In the genomic region with DNA sequence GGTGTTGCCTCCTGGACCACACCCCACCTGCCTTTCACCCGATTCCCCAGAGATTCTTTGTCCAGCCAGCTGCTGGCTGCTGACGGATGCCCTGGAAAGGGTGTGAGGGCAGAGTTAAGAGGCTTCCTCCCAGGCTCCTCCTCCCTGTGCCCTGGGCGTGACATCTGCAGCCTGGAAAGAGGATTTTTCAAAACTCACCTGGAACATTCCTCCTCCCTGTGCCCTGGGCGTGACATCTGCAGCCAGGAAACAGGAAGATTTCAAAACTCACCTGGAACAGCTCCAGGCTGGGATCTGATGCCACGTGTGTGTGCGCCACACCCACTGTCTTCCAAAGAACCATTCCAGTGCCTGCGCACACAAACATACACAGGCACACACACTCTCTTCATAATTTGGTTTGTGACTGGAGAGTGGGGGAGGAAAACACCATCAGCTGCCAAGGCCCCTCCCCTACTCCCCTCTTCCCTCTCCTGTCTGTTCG, we compare ENCODE assay signal across 1 cellular context.
TF ChIP-seq lines count a peak whose summit lies in the region.

No MANE protein-coding gene starts in this region.

TF ChIP-seq in H1, 55 proteins besides CTCF, POLR2A, EP300 and RAD21:
- TF ChIP-seq CEBPB (IDR thresholded peaks at IDR 0.05; ENCODE audit: low read depth, low read length) (no peak), TBP (IDR thresholded peaks at IDR 0.05; ENCODE audit: low read depth, low read length) (no peak), NANOG (IDR thresholded peaks at IDR 0.05; ENCODE audit: insufficient read depth, low read depth, low read length, poor library complexity, severe bottlenecking) (no peak), SUZ12 (IDR thresholded peaks at IDR 0.05; ENCODE audit: low read length) (no peak), CHD1 (IDR thresholded peaks at IDR 0.05; ENCODE audit: low read depth, low read length) (no peak), TAF7 (optimal IDR thresholded peaks at IDR 0.05; ENCODE audit: borderline replicate concordance, low read depth, low read length) (no peak), EZH2 (IDR thresholded peaks at IDR 0.05; ENCODE audit: low read depth, low read length, severe bottlenecking) (no peak), KDM1A (IDR thresholded peaks at IDR 0.05; ENCODE audit: borderline replicate concordance, low read length) (no peak), CBX5 (IDR thresholded peaks at IDR 0.05; ENCODE audit: low read depth, low read length) (no peak)
- TF ChIP-seq, protein P1, sequence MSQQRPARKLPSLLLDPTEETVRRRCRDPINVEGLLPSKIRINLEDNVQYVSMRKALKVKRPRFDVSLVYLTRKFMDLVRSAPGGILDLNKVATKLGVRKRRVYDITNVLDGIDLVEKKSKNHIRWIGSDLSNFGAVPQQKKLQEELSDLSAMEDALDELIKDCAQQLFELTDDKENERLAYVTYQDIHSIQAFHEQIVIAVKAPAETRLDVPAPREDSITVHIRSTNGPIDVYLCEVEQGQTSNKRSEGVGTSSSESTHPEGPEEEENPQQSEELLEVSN (IDR thresholded peaks at IDR 0.05), result no peak
- TF ChIP-seq, protein P2, sequence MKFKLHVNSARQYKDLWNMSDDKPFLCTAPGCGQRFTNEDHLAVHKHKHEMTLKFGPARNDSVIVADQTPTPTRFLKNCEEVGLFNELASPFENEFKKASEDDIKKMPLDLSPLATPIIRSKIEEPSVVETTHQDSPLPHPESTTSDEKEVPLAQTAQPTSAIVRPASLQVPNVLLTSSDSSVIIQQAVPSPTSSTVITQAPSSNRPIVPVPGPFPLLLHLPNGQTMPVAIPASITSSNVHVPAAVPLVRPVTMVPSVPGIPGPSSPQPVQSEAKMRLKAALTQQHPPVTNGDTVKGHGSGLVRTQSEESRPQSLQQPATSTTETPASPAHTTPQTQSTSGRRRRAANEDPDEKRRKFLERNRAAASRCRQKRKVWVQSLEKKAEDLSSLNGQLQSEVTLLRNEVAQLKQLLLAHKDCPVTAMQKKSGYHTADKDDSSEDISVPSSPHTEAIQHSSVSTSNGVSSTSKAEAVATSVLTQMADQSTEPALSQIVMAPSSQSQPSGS (IDR thresholded peaks at IDR 0.05; ENCODE audit: low read length), result no peak
TF ChIP-seq in H1: peak in this region for 0.
